In genomic region chr5:126780165-126780827, GRCh38 we compare ENCODE assay signal across 8 cellular contexts. TPM values are rescaled to one million over a fixed set of nuclear protein-coding genes. Genes with fewer than 3 reads are reported as not detected.
A peak's percentile ranks its signal among the peaks of the same experiment; 100 is the strongest.
DNase-seq lines count a peak whose midpoint lies in the region; ATAC-seq, FAIRE-seq and TF ChIP-seq lines count a peak whose summit lies in the region.

No MANE protein-coding gene starts in this region.

- H3K27ac ChIP-seq in PC-3 (ENCODE audit: low read length) (no peak overlapping the region), sigmoid colon (no peak overlapping the region)

- H3K36me3 Mint-ChIP-seq in activated naive CD4-positive, alpha-beta T cell treated with anti-CD3 and anti-CD28 coated beads, Interleukin-2, amount 50 U/mL, for 72 hours: peaks cover 31 to 33% of the 10 kb centered on the region in 2 donors

- peak overlapping the region; percentile 87 for H3K4me2 ChIP-seq in PC-3 (ENCODE audit: low read length)

- BruUV-seq in PC-3 (replicated peaks; lab: Mats Ljungman, UMichigan): no TSS peak

- no peak for TF ChIP-seq POLR2A in sigmoid colon (IDR thresholded peaks at IDR 0.05)

- no peaks in the 10 kb centered on the region for H3K9me3 Mint-ChIP-seq in activated naive CD4-positive, alpha-beta T cell treated with anti-CD3 and anti-CD28 coated beads, Interleukin-2, amount 50 U/mL, for 72 hours

- 20 to 36% methylated on average over 7 of the region's 7 CpGs for WGBS in sigmoid colon, 2 donors

- H2AFZ ChIP-seq in PC-3 (ENCODE audit: low read length): no peak overlapping the region

- ATAC-seq in PC-3: no peak
- ATAC-seq in activated naive CD4-positive, alpha-beta T cell treated with anti-CD3 and anti-CD28 coated beads, Interleukin-2, amount 50 U/mL, for 72 hours: no peak
- ATAC-seq in sciatic nerve: no peak

- H3K4me1 ChIP-seq in PC-3 (ENCODE audit: insufficient read depth, low read length) (peaks cover 13% of the 10 kb centered on the region), sigmoid colon (peaks cover 0 to 20% (median 11%) of the 10 kb centered on the region in 4 donors)

- H3K36me3 ChIP-seq in PC-3 (ENCODE audit: low read depth, low read length) (no peaks in the 10 kb centered on the region; the same call in none of the 2 replicates), sigmoid colon (no peaks in the 10 kb centered on the region)

- DNase-seq in D721Med (ENCODE audit: insufficient read length, low spot score): no peak
- peak; percentile 55 for DNase-seq in HT-29 (ENCODE audit: low spot score)
- DNase-seq in PC-3: peak; percentile 72
- DNase-seq in activated naive CD4-positive, alpha-beta T cell treated with anti-CD3 and anti-CD28 coated beads, Interleukin-2, amount 50 U/mL, for 72 hours (ENCODE audit: low spot score in 2 of 2): peak in 1 of 2 donors; percentile 50
- DNase-seq in glomerular visceral epithelial cell (ENCODE audit: extremely low spot score): peak; percentile 68
- DNase-seq in sigmoid colon: no peak
- DNase-seq in sciatic nerve (ENCODE audit: low spot score): no peak
- no peak for DNase-seq in HK-2 (ENCODE audit: unreplicated experiment)

- H3K27ac Mint-ChIP-seq in activated naive CD4-positive, alpha-beta T cell treated with anti-CD3 and anti-CD28 coated beads, Interleukin-2, amount 50 U/mL, for 72 hours: peak overlapping the region; percentile 97 to 99

- peak overlapping the region; percentile 81 for H3K4me3 ChIP-seq in PC-3 (ENCODE audit: low read length)
- H3K4me3 ChIP-seq in sigmoid colon: no peak overlapping the region

- peaks cover 43% of the 10 kb centered on the region for H4K20me1 ChIP-seq in PC-3 (ENCODE audit: low read length)

- no peak for TF ChIP-seq EP300 in sigmoid colon (IDR thresholded peaks at IDR 0.05)

- no peak for FAIRE-seq in D721Med (lab: Jason Lieb, UNC)

- CTCF ChIA-PET in PC-3 (lab: Charles Lee): interaction anchor here (0.6 to 1.4 kb wide), 6 partner anchors 14 to 441 kb away, joined by 3 to 5 read pairs (median 4); no protein-coding TSS in a partner anchor

- POLR2A ChIA-PET in PC-3 (lab: Charles Lee; ENCODE audit: unreplicated experiment): interaction anchor here (0.6 kb wide), 1 partner anchor 127 kb away, joined by 7 read pairs; no protein-coding TSS in a partner anchor

- H3K9ac ChIP-seq in PC-3 (ENCODE audit: low read length): 0 out of 2 replicates have a peak overlapping the region, but pooled peaks have one; percentile 98

- no peaks in the 10 kb centered on the region for H3F3A ChIP-seq in PC-3 (ENCODE audit: low read length, unreplicated experiment)

- H3K9me3 ChIP-seq in PC-3 (ENCODE audit: low read length) (no peaks in the 10 kb centered on the region), sigmoid colon (no peaks in the 10 kb centered on the region)

- TF ChIP-seq CTCF in D721Med (IDR thresholded peaks at IDR 0.05; ENCODE audit: insufficient read depth, missing control alignments): peak; percentile 72
- peak; percentile 87 for TF ChIP-seq CTCF in PC-3 (conservative IDR thresholded peaks at IDR 0.05; ENCODE audit: low read depth, low read length)
- TF ChIP-seq CTCF in sigmoid colon (IDR thresholded peaks at IDR 0.05): peak; percentile 37 to 54 (median 48)

- no peaks in the 10 kb centered on the region for H3K9me2 ChIP-seq in PC-3 (replicated peaks; ENCODE audit: low read length)

- H3K79me2 ChIP-seq in PC-3 (ENCODE audit: low read length): peaks cover 84% of the 10 kb centered on the region

- intact Hi-C loops in PC-3 (cut with micrococcal nuclease): loop anchor here (1.0 kb wide), 3 partner anchors 22 to 124 kb away; no protein-coding TSS in a partner anchor
- intact Hi-C loops in sigmoid colon (cut with DNase I): loop anchor here (1.0 kb wide), 1 partner anchor 104 kb away; no protein-coding TSS in a partner anchor
- intact Hi-C loops in sciatic nerve (cut with DNase I): loop anchor here (10.0 kb wide), 1 partner anchor 125 kb away; no protein-coding TSS in a partner anchor

- no peaks in the 10 kb centered on the region for H3K27me3 ChIP-seq in PC-3 (ENCODE audit: low read length)
- no peaks in the 10 kb centered on the region for H3K27me3 ChIP-seq in sigmoid colon

RNA-seq across cellular contexts. Expression of gene LMNB1, which starts 3.4 kb away (rescaled TPM):
- 197 and 222 TPM in 2 replicates for total RNA-seq in HT-29 (2014; rRNA removed; shearing (Covaris generic))
- total RNA-seq in PC-3 (2014; rRNA removed) (119 and 151 TPM in 2 replicates), sigmoid colon (10 to 100 TPM in 1 of 4 donors, 1 to 10 TPM in 3; 1.5 to 14.8 (median 5.8) TPM), sciatic nerve (9.2 TPM)
- total RNA-seq in activated naive CD4-positive, alpha-beta T cell treated with anti-CD3 and anti-CD28 coated beads, Interleukin-2, amount 50 U/mL, for 72 hours: 100 to 1,000 TPM; 187 to 307 TPM
- 10 to 100 TPM in 2 of 3 donors, 1 to 10 TPM in 1; 9.0 to 53.5 (median 15.0) TPM for polyA plus RNA-seq in sigmoid colon

Comparison
In these comparisons a context has a peak if more than half of its experiments do, and no peak if none do; other contexts are left out.
1. DNase-seq: peak in HT-29 (single experiment), PC-3 (single experiment) and glomerular visceral epithelial cell (single experiment); none in D721Med (single experiment), sigmoid colon (single experiment), sciatic nerve (single experiment) and HK-2 (single experiment).
2. Peak in every context shown above with its lines, with median percentiles within 50 percentile points of each other: CTCF ChIP-seq.